Comparison of ENCODE assay signal across 30 cellular contexts in the genomic region with DNA sequence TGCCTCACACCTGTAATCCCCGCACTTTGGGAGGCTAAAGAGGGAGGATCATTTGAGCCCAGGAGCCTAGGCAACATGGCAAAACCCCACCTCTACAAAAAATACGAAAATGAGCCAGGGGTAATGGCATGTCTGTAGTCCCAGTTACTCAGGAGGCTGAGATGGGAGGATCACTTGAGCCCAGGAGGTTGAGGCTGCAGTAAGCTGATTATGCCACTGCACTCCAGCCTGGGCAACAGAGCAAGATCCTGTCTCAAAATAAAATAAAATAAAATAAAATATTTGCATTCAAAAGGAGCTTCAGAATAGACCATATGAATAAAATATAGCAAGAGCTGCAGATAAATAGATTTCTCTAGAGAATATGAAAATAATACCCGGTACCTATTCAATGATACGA.
"Had no signal": no experiment of that assay in that cellular context is flagged by ENCODE, and none has a peak within 500 bp of the region (broad histone marks: within the 10 kb centered on the region; RNA-seq: fewer than 3 reads in every experiment).

No MANE protein-coding gene starts in this region.

- H3K27me3 Mint-ChIP-seq: progenitor cell of endocrine pancreas; stimulated activated memory B cell treated with anti-CD40 and anti-IgM and Interleukin-4, amounts not matched to agents 10 μg/mL and 1 μg/mL and 100 μg/mL, for 72 hours; stimulated activated naive CD8-positive, alpha-beta T cell treated with anti-CD3 and anti-CD28 coated beads, Interleukin-15, amount 100 ng/mL, for 72 hours had no signal

- H3K4me2 ChIP-seq: neural progenitor cell, smooth muscle cell had no signal

- H3K4me3 Mint-ChIP-seq: natural killer cell; nephron; neural progenitor cell; stimulated activated memory B cell treated with anti-CD40 and anti-IgM and Interleukin-4, amounts not matched to agents 10 μg/mL and 1 μg/mL and 100 μg/mL, for 72 hours; stimulated activated naive CD8-positive, alpha-beta T cell treated with anti-CD3 and anti-CD28 coated beads, Interleukin-15, amount 100 ng/mL, for 72 hours had no signal

- DNase-seq: natural killer cell; occipital lobe; ovary; posterior cingulate gyrus; psoas muscle; right cardiac atrium; spleen; stimulated activated CD4-positive, alpha-beta T cell treated with anti-CD3 and anti-CD28 coated beads, Interleukin-12 subunit alpha, Interleukin-12 subunit beta, amount 100 ng/mL, for 4 hours; stimulated activated CD4-positive, alpha-beta T cell treated with anti-CD3 and anti-CD28 coated beads, Interleukin-1b, Interleukin-23, amount 100 ng/mL, for 48 hours; stimulated activated CD4-positive, alpha-beta T cell treated with anti-CD3 and anti-CD28 coated beads, Interleukin-4, amount 100 ng/mL, for 1 hour; stimulated activated CD4-positive, alpha-beta T cell treated with anti-CD3 and anti-CD28 coated beads, Interleukin-4, amount 100 ng/mL, for 4 hours; stimulated activated CD8-positive, alpha-beta memory T cell treated with anti-CD3 and anti-CD28 coated beads, Interleukin-4, amount 100 ng/mL, for 48 hours; stimulated activated naive CD8-positive, alpha-beta T cell treated with anti-CD3 and anti-CD28 coated beads, Interleukin-15, amount 100 ng/mL, for 72 hours; stimulated activated naive CD8-positive, alpha-beta T cell treated with anti-CD3 and anti-CD28 coated beads, Interleukin-15, Interleukin-2, amounts not matched to agents 100 U/mL and 50 U/mL, for 24 hours; substantia nigra; testis; tibial artery; transverse colon; upper lobe of left lung had no signal

- ATAC-seq: psoas muscle; right cardiac atrium; sciatic nerve; stimulated activated naive CD8-positive, alpha-beta T cell treated with anti-CD3 and anti-CD28 coated beads, Interleukin-15, amount 100 ng/mL, for 72 hours; stimulated activated naive CD8-positive, alpha-beta T cell treated with anti-CD3 and anti-CD28 coated beads, Interleukin-15, Interleukin-2, amounts not matched to agents 100 U/mL and 50 U/mL, for 24 hours had no signal

- H3K27ac ChIP-seq: neural progenitor cell, ovary, parathyroid adenoma, psoas muscle, skin epidermis, spleen, suprapubic skin, testis, tibial artery, transverse colon, upper lobe of left lung, vagina had no signal

- H3K36me3 ChIP-seq: neural progenitor cell, ovary, spleen, suprapubic skin, tibial artery, transverse colon, upper lobe of left lung, vagina had no signal

- H3K27me3 ChIP-seq: neural progenitor cell, ovary, spleen, suprapubic skin, testis, tibial artery, transverse colon, upper lobe of left lung, vagina had no signal

- H3K36me3 Mint-ChIP-seq: natural killer cell; neural progenitor cell; stimulated activated memory B cell treated with anti-CD40 and anti-IgM and Interleukin-4, amounts not matched to agents 10 μg/mL and 1 μg/mL and 100 μg/mL, for 72 hours had no signal

- H3K9me3 Mint-ChIP-seq: natural killer cell; nephron; neural progenitor cell; stimulated activated memory B cell treated with anti-CD40 and anti-IgM and Interleukin-4, amounts not matched to agents 10 μg/mL and 1 μg/mL and 100 μg/mL, for 72 hours; stimulated activated naive CD8-positive, alpha-beta T cell treated with anti-CD3 and anti-CD28 coated beads, Interleukin-15, amount 100 ng/mL, for 72 hours had no signal

- H3K79me2 ChIP-seq: parathyroid adenoma had no signal

- H3K4me3 ChIP-seq: neural progenitor cell, ovary, psoas muscle, skin epidermis, smooth muscle cell, spleen, suprapubic skin, testis, tibial artery, transverse colon, upper lobe of left lung, vagina had no signal

- H3K9me3 ChIP-seq: ovary, psoas muscle, spleen, suprapubic skin, testis, tibial artery, transverse colon, upper lobe of left lung, vagina had no signal

- H3K27ac Mint-ChIP-seq: neural progenitor cell; stimulated activated naive CD8-positive, alpha-beta T cell treated with anti-CD3 and anti-CD28 coated beads, Interleukin-15, amount 100 ng/mL, for 72 hours had no signal

- FAIRE-seq: urothelium cell line had no signal

- H3K4me1 ChIP-seq: parathyroid adenoma, psoas muscle, suprapubic skin, testis, tibial artery, transverse colon, upper lobe of left lung, vagina had no signal

- H3K9ac ChIP-seq: neural progenitor cell, parathyroid adenoma had no signal

- H2AFZ ChIP-seq: neural progenitor cell, parathyroid adenoma had no signal
